17 cellular contexts compared by ENCODE assay signal in genomic region chr6:13360671-13361540, GRCh38. TPM values are rescaled to one million over a fixed set of nuclear protein-coding genes. Genes with fewer than 3 reads are reported as not detected.
DNase-seq lines count a peak whose midpoint lies in the region; ATAC-seq and TF ChIP-seq lines count a peak whose summit lies in the region.
"Had no signal": no experiment of that assay in that cellular context is flagged by ENCODE, and none has a peak within 500 bp of the region (broad histone marks: within the 10 kb centered on the region; RNA-seq: fewer than 3 reads in every experiment).

No MANE protein-coding gene starts in this region.

- no peak overlapping the region for H2AFZ ChIP-seq in IMR-90 (replicated peaks; ENCODE audit: low read length, poor library complexity)
- no peak overlapping the region for H2AFZ ChIP-seq in trophoblast cell (ENCODE audit: insufficient read depth, low read length, poor library complexity)

- H3K36me3 ChIP-seq in IMR-90 (ENCODE audit: control insufficient read depth, insufficient read depth, low read length) (peaks cover 1% of the 10 kb centered on the region; the same call in 1 of the 2 replicates), trophoblast cell (ENCODE audit: control insufficient read depth in 1 of 2, insufficient read depth in 2 of 2, low read length in 2 of 2) (peaks cover 0 to 5% of the 10 kb centered on the region in 2 experiments)
- H3K36me3 ChIP-seq: colonic mucosa, transverse colon had no signal

- H2BK5ac ChIP-seq in IMR-90 (ENCODE audit: low read depth, low read length, poor library complexity, severe bottlenecking) (no peak overlapping the region), trophoblast cell (ENCODE audit: low read depth, low read length, poor library complexity) (no peak overlapping the region)

- no peak for ATAC-seq in IMR-90 (ENCODE audit: low read depth)
- no peak for ATAC-seq in GM19455 (IDR thresholded peaks at IDR 0.05; ENCODE audit: unreplicated experiment)
- ATAC-seq: activated CD4-positive, CD25-positive, alpha-beta regulatory T cell treated with anti-CD3 and anti-CD28 coated beads, Interleukin-2, amount 50 U/mL, for 24 hours had no signal

- BruUV-seq in IMR-90 (replicated peaks; lab: Mats Ljungman, UMichigan) = no TSS peak

- no peak overlapping the region for H2AK9ac ChIP-seq in IMR-90 (replicated peaks; ENCODE audit: low read depth, low read length, poor library complexity)

- H3K4me2 ChIP-seq in IMR-90 (ENCODE audit: low read depth, low read length) (no peak overlapping the region), trophoblast cell (ENCODE audit: low read length) (no peak overlapping the region)

- H3K4ac ChIP-seq in IMR-90 (ENCODE audit: low read depth, low read length) (peak overlapping the region; percentile 59), trophoblast cell (ENCODE audit: low read depth, low read length) (peak overlapping the region; percentile 21)

- 100% methylated on average over 1 of the region's 6 CpGs; no CpG with 5 or more reads in 1 of the 2 experiments for WGBS in IMR-90 (ENCODE audit: extremely low coverage in 2 of 2, insufficient read length in 1 of 2), 2 experiments
- WGBS in trophoblast cell (ENCODE audit: extremely low coverage, insufficient coverage, insufficient read length) = no CpG with 5 or more reads among the region's 6 CpGs

- H4K8ac ChIP-seq in IMR-90 (ENCODE audit: low read depth in 2 of 2, low read length in 2 of 2) (peak overlapping the region in 1 of 2 experiments; percentile 35; a peak in 3 of 4 replicates), trophoblast cell (ENCODE audit: low read depth, low read length) (no peak overlapping the region)

- TF ChIP-seq CTCF in IMR-90 (conservative IDR thresholded peaks at IDR 0.05; ENCODE audit: low read depth, low read length) (no peak), fibroblast of pulmonary artery (IDR thresholded peaks at IDR 0.05; ENCODE audit: low read length, missing control alignments) (no peak), GM13977 (IDR thresholded peaks at IDR 0.05; ENCODE audit: extremely low read depth, insufficient read depth, missing control alignments) (no peak)

- intact Hi-C loops in IMR-90 (cut with micrococcal nuclease) = no loop called here

- H3K27ac ChIP-seq in IMR-90 (ENCODE audit: insufficient read depth, low read length) (no peak overlapping the region), trophoblast cell (ENCODE audit: low read depth, low read length) (no peak overlapping the region)
- H3K27ac ChIP-seq: colonic mucosa, esophagus squamous epithelium, transverse colon had no signal

- H3K23ac ChIP-seq in IMR-90 (ENCODE audit: low read depth, low read length) = peak overlapping the region; percentile 42; the same call in 1 of the 2 replicates
- no peak overlapping the region for H3K23ac ChIP-seq in trophoblast cell (ENCODE audit: low read length)

- H3K9me1 ChIP-seq in IMR-90 (ENCODE audit: insufficient read depth, low read length) = peaks cover 16% of the 10 kb centered on the region

- in situ Hi-C loops in IMR-90 (cut with MboI; ENCODE audit: low sequenced_read_pairs) (no loop called here), GM13977 (cut with MboI; ENCODE audit: low pct_unique_long_range_greater_than_20kb, low sequenced_read_pairs, unreplicated experiment) (no loop called here)

- DNase-seq in IMR-90 (no peak), SKM-1 (lab: John Stamatoyannopoulos, UW; ENCODE audit: unreplicated experiment) (peak; percentile 69), fibroblast of pulmonary artery (ENCODE audit: low read depth) (peak; percentile 79), trophoblast cell (peak in 1 of 2 donors; percentile 67), GM13977 (ENCODE audit: low spot score) (no peak), NCI-H187 (lab: John Stamatoyannopoulos, UW) (no peak)
- DNase-seq in activated CD4-positive, alpha-beta T cell treated with anti-CD3 and anti-CD28 coated beads for 48 hours = no peak
- DNase-seq: activated naive CD8-positive, alpha-beta T cell treated with anti-CD3 and anti-CD28 coated beads for 36 hours; CD4-positive, alpha-beta T cell; colonic mucosa; esophagus squamous epithelium; hippocampal formation; NCI-H1048; NCI-H2227 treated with DMSO at 0.1 percent for 48 hours; transverse colon had no signal

- H3K79me1 ChIP-seq in IMR-90 (ENCODE audit: low read depth in 1 of 2, low read length in 2 of 2) (peaks cover 0 to 9% of the 10 kb centered on the region in 2 experiments; a peak in 2 of 4 replicates), trophoblast cell (ENCODE audit: low read length) (peaks cover 4% of the 10 kb centered on the region)

- no peaks in the 10 kb centered on the region for H4K20me1 ChIP-seq in IMR-90 (ENCODE audit: insufficient read depth, low read length)

- 0 out of 2 replicates have a peak overlapping the region, but pooled peaks have one; percentile 36 for H3K14ac ChIP-seq in IMR-90 (replicated peaks; ENCODE audit: low read depth, low read length)
- peak overlapping the region; percentile 28 for H3K14ac ChIP-seq in trophoblast cell (ENCODE audit: low read length)

- no peaks in the 10 kb centered on the region for H3K27me3 ChIP-seq in IMR-90 (ENCODE audit: control insufficient read depth, insufficient read depth, low read length)
- H3K27me3 ChIP-seq in trophoblast cell (ENCODE audit: insufficient read depth, low read length) = no peaks in the 10 kb centered on the region
- H3K27me3 ChIP-seq: colonic mucosa, esophagus squamous epithelium, transverse colon had no signal

- H3K9me3 ChIP-seq in IMR-90 (ENCODE audit: control insufficient read depth, insufficient read depth, low read length) (no peaks in the 10 kb centered on the region), trophoblast cell (ENCODE audit: insufficient read depth, low read depth, low read length) (peaks cover 3% of the 10 kb centered on the region)
- H3K9me3 ChIP-seq: colonic mucosa, esophagus squamous epithelium, transverse colon had no signal

- peak overlapping the region; percentile 26; the same call in 1 of the 2 replicates for H2BK20ac ChIP-seq in IMR-90 (ENCODE audit: low read depth, low read length)

- no peak overlapping the region for H3K18ac ChIP-seq in IMR-90 (ENCODE audit: low read depth, low read length)
- H3K18ac ChIP-seq in trophoblast cell (ENCODE audit: low read length) = no peak overlapping the region

- H2AK5ac ChIP-seq in IMR-90 (ENCODE audit: low read depth, low read length) = peak overlapping the region; percentile 61; the same call in 1 of the 2 replicates
- no peak overlapping the region for H2AK5ac ChIP-seq in trophoblast cell (ENCODE audit: low read length)

- TF ChIP-seq POLR2A in IMR-90 (IDR thresholded peaks at IDR 0.05; ENCODE audit: low read depth, low read length) = no peak

- no peak overlapping the region for H3K4me3 ChIP-seq in IMR-90 (ENCODE audit: insufficient read depth, low read depth, low read length)
- no peak overlapping the region for H3K4me3 ChIP-seq in fibroblast of pulmonary artery (replicated peaks; ENCODE audit: low read depth, low read length)
- H3K4me3 ChIP-seq in trophoblast cell (ENCODE audit: low read depth, low read length) = no peak overlapping the region
- H3K4me3 ChIP-seq: colonic mucosa, esophagus squamous epithelium, transverse colon had no signal

- POLR2A ChIA-PET in IMR-90 (lab: Charles Lee; ENCODE audit: unreplicated experiment) = no interaction called here

- H4K12ac ChIP-seq in trophoblast cell (ENCODE audit: low read depth, low read length) = no peak overlapping the region

- no peaks in the 10 kb centered on the region for H3K79me2 ChIP-seq in trophoblast cell (ENCODE audit: control insufficient read depth, insufficient read depth, low read length, poor library complexity)

- H3K4me1 ChIP-seq in IMR-90 (ENCODE audit: control insufficient read depth, insufficient read depth, low read length) (peaks cover 13% of the 10 kb centered on the region), trophoblast cell (ENCODE audit: control insufficient read depth in 1 of 2, insufficient read depth in 2 of 2, low read length in 2 of 2) (peaks cover 8 to 17% of the 10 kb centered on the region in 2 experiments)
- H3K4me1 ChIP-seq: colonic mucosa had no signal

- no peak overlapping the region for H4K5ac ChIP-seq in IMR-90 (ENCODE audit: low read depth, low read length)

- dilution Hi-C loops in IMR-90 (cut with HindIII; ENCODE audit: low sequenced_read_pairs, unreplicated experiment) = no loop called here

- CTCF ChIA-PET in IMR-90 (lab: Yijun Ruan, JAX) = no interaction called here

- TF ChIP-seq RAD21 in IMR-90 (IDR thresholded peaks at IDR 0.05; ENCODE audit: low read length) = no peak

- H2BK120ac ChIP-seq in IMR-90 (ENCODE audit: low read depth, low read length) (peak overlapping the region; percentile 61), trophoblast cell (ENCODE audit: insufficient read depth, low read length, poor library complexity) (no peak overlapping the region)

- no peak overlapping the region for H2BK12ac ChIP-seq in trophoblast cell (ENCODE audit: low read length)

- H3K56ac ChIP-seq in IMR-90 (ENCODE audit: extremely low read depth, insufficient read depth, low read length) = no peak overlapping the region

- H2BK15ac ChIP-seq in IMR-90 (ENCODE audit: low read depth, low read length) = peak overlapping the region; percentile 85; the same call in 1 of the 3 replicates

- H3K9ac ChIP-seq in IMR-90 (ENCODE audit: low read depth, low read length) (no peak overlapping the region), trophoblast cell (ENCODE audit: low read length) (no peak overlapping the region)

- H4K91ac ChIP-seq in IMR-90 (ENCODE audit: insufficient read depth, low read depth, low read length) = peak overlapping the region; percentile 63
- no peak overlapping the region for H4K91ac ChIP-seq in trophoblast cell (ENCODE audit: low read depth, low read length)

TF ChIP-seq in IMR-90, 13 proteins besides CTCF, POLR2A, EP300 and RAD21 (continues in another document):
- TF ChIP-seq USF2 (IDR thresholded peaks at IDR 0.05; ENCODE audit: low read depth, low read length) (no peak), SMC3 (IDR thresholded peaks at IDR 0.05; ENCODE audit: low read depth, low read length) (no peak), CEBPB (IDR thresholded peaks at IDR 0.05; ENCODE audit: low read depth, low read length) (no peak), NFE2L2 (IDR thresholded peaks at IDR 0.05; ENCODE audit: low read depth, low read length) (no peak), RCOR1 (IDR thresholded peaks at IDR 0.05; ENCODE audit: insufficient replicate concordance, low read length) (no peak), FOS (IDR thresholded peaks at IDR 0.05; ENCODE audit: low read depth, low read length) (no peak), MAFK (IDR thresholded peaks at IDR 0.05; ENCODE audit: low read depth, low read length) (no peak)

RNA-seq across cellular contexts. Expression of gene TBC1D7, which starts 32.6 kb away (rescaled TPM):
- 14.3 and 16.4 TPM in 2 replicates for total RNA-seq in IMR-90 (2012; rRNA removed)
- polyA plus RNA-seq in IMR-90 (2012; rRNA removed) = 17.6 and 22.6 TPM in 2 replicates
- polyA plus RNA-seq in IMR-90 (2012; cell fraction: cytosol; rRNA removed) = 9.8 and 23.1 TPM in 2 replicates
- polyA plus RNA-seq in IMR-90 (2012; cell fraction: nucleus; rRNA removed; ENCODE audit: low replicate concordance) = 3.2 and 15.3 TPM in 2 replicates
- 32.2 and 33.6 TPM in 2 replicates for polyA plus RNA-seq in trophoblast cell (2013)

Comparison
In these comparisons a context has a peak if more than half of its experiments do, and no peak if none do; other contexts are left out.
1. DNase-seq: peak in SKM-1 (single experiment) and fibroblast of pulmonary artery (single experiment); none in IMR-90 (single experiment), GM13977 (single experiment), activated CD4-positive, alpha-beta T cell treated with anti-CD3 and anti-CD28 coated beads for 48 hours (single experiment) and NCI-H187 (0 of 2).